In genomic region chr6:1624848-1625341, GRCh38 we compare ENCODE assay signal across 8 cellular contexts. TPM values are rescaled to one million over a fixed set of nuclear protein-coding genes. Genes with fewer than 3 reads are reported as not detected.
DNase-seq lines count a peak whose midpoint lies in the region; ATAC-seq and TF ChIP-seq lines count a peak whose summit lies in the region.

No MANE protein-coding gene starts in this region.

- no peak for ATAC-seq in GM21526 (IDR thresholded peaks at IDR 0.05; ENCODE audit: low FRiP score, unreplicated experiment)

- peaks cover 11 to 21% (median 16%) of the 10 kb centered on the region in 4 donors for H3K4me1 Mint-ChIP-seq in CD4-positive, alpha-beta memory T cell
- peaks cover 68% of the 10 kb centered on the region for H3K4me1 Mint-ChIP-seq in mesothelial cell of epicardium

- in situ Hi-C loops in GM13976 (cut with MboI; ENCODE audit: low sequenced_read_pairs, unreplicated experiment): loop anchor here (25.0 kb wide), 1 partner anchor 562 kb away; no protein-coding TSS in a partner anchor

- peaks cover 0 to 2% (median 0%) of the 10 kb centered on the region in 8 donors for H3K9me3 Mint-ChIP-seq in CD4-positive, alpha-beta memory T cell
- H3K9me3 Mint-ChIP-seq in mesothelial cell of epicardium: no peaks in the 10 kb centered on the region

- POLR2A ChIA-PET in CD4-positive, alpha-beta memory T cell (lab: Charles Lee; ENCODE audit: partially characterized antibody): no interaction called here

- peak overlapping the region; percentile 41 to 87 (median 79) for H3K4me3 Mint-ChIP-seq in CD4-positive, alpha-beta memory T cell
- peak overlapping the region; percentile 78 for H3K4me3 Mint-ChIP-seq in mesothelial cell of epicardium

- H3K9me3 ChIP-seq in CD4-positive, alpha-beta memory T cell (ENCODE audit: control insufficient read depth in 1 of 2, low read length in 2 of 2): no peaks in the 10 kb centered on the region
- H3K9me3 ChIP-seq in effector memory CD4-positive, alpha-beta T cell (ENCODE audit: control insufficient read depth, low read length): no peaks in the 10 kb centered on the region

- H3K36me3 ChIP-seq in CD4-positive, alpha-beta memory T cell (ENCODE audit: insufficient read depth, low read length): no peaks in the 10 kb centered on the region
- no peaks in the 10 kb centered on the region for H3K36me3 ChIP-seq in effector memory CD4-positive, alpha-beta T cell (ENCODE audit: control insufficient read depth, insufficient read depth, low read length)

- H3K4me1 ChIP-seq in CD4-positive, alpha-beta memory T cell (ENCODE audit: insufficient read depth, low read length): peaks cover 15% of the 10 kb centered on the region
- H3K4me1 ChIP-seq in effector memory CD4-positive, alpha-beta T cell (ENCODE audit: control insufficient read depth, insufficient read depth, low read length, poor library complexity, severe bottlenecking): peaks cover 5% of the 10 kb centered on the region

- no peak overlapping the region for H3K27ac Mint-ChIP-seq in CD4-positive, alpha-beta memory T cell
- peak overlapping the region; percentile 74 for H3K27ac Mint-ChIP-seq in mesothelial cell of epicardium

- no peak overlapping the region for H3K27ac ChIP-seq in CD4-positive, alpha-beta memory T cell (ENCODE audit: low read depth, low read length)
- H3K27ac ChIP-seq in effector memory CD4-positive, alpha-beta T cell (ENCODE audit: insufficient read depth, low read length, poor library complexity, severe bottlenecking): no peak overlapping the region

- CTCF ChIA-PET in CD4-positive, alpha-beta memory T cell (lab: Charles Lee; ENCODE audit: partially characterized antibody): no interaction called here

- DNase-seq in CD4-positive, alpha-beta memory T cell: peak in 1 of 5 donors; percentile 15
- DNase-seq in LHCN-M2 (ENCODE audit: low read depth): peak; percentile 35
- DNase-seq in effector memory CD4-positive, alpha-beta T cell: no peak
- DNase-seq in mesothelial cell of epicardium (ENCODE audit: low spot score in 2 of 2, unreplicated experiment in 2 of 2): no peak
- no peak for DNase-seq in KG1 (lab: John Stamatoyannopoulos, UW)
- DNase-seq in GM13976 (ENCODE audit: low spot score): no peak
- no peak for DNase-seq in NK-92 treated with Interleukin-12 subunit alpha and Interleukin-12 subunit beta, amount 100 ng/mL, for 24 hours (lab: John Stamatoyannopoulos, UW)

- TF ChIP-seq CTCF in mesothelial cell of epicardium (IDR thresholded peaks at IDR 0.05; ENCODE audit: unreplicated experiment) (no peak), GM13976 (IDR thresholded peaks at IDR 0.05; ENCODE audit: borderline replicate concordance, control extremely low read depth, extremely low read depth, insufficient read depth, missing control alignments) (no peak)

- intact Hi-C loops in CD4-positive, alpha-beta memory T cell (cut with micrococcal nuclease): no loop called here

- peaks cover 19% of the 10 kb centered on the region for H3K27me3 ChIP-seq in CD4-positive, alpha-beta memory T cell (ENCODE audit: insufficient read depth, low read length)
- H3K27me3 ChIP-seq in effector memory CD4-positive, alpha-beta T cell (replicated peaks; ENCODE audit: control insufficient read depth, insufficient read depth, low read length, poor library complexity, severe bottlenecking): peaks cover 39% of the 10 kb centered on the region

- peak overlapping the region in 1 of 2 donors; percentile 48 for H3K4me3 ChIP-seq in CD4-positive, alpha-beta memory T cell (ENCODE audit: low read length in 2 of 2)
- peak overlapping the region; percentile 43 for H3K4me3 ChIP-seq in effector memory CD4-positive, alpha-beta T cell (ENCODE audit: insufficient read depth, low read depth, low read length, poor library complexity, severe bottlenecking)

- peaks cover 48 to 63% of the 10 kb centered on the region in 2 donors for H3K27me3 Mint-ChIP-seq in CD4-positive, alpha-beta memory T cell
- H3K27me3 Mint-ChIP-seq in mesothelial cell of epicardium (ENCODE audit: low read depth): peaks cover 69% of the 10 kb centered on the region

- H3K36me3 Mint-ChIP-seq in CD4-positive, alpha-beta memory T cell: peaks cover 4 to 25% of the 10 kb centered on the region in 2 donors
- no peaks in the 10 kb centered on the region for H3K36me3 Mint-ChIP-seq in mesothelial cell of epicardium

RNA-seq across cellular contexts. Expression of gene FOXC1, which starts 15.2 kb away (rescaled TPM):
- not detected for total RNA-seq in CD4-positive, alpha-beta memory T cell
- polyA plus RNA-seq in CD4-positive, alpha-beta memory T cell: not detected
- total RNA-seq in LHCN-M2 (2014; rRNA removed) (1.8 and 2.1 TPM in 2 replicates), mesothelial cell of epicardium (49.8 to 52.2 TPM (median 50.5 TPM) in 3 replicates)
- 1.1 TPM for polyA plus RNA-seq in LHCN-M2 (2012)

Comparison
In these comparisons a context has a peak if more than half of its experiments do, and no peak if none do; other contexts are left out.
1. RNA of gene FOXC1, which starts 15.2 kb away (total RNA-seq): 49.8 to 52.2 TPM in mesothelial cell of epicardium; 1.8 to 2.1 TPM in LHCN-M2 and not detected in CD4-positive, alpha-beta memory T cell; every median in the first group is over 10 times any median in the second.